20 cellular contexts compared by ENCODE assay signal in the genomic region with DNA sequence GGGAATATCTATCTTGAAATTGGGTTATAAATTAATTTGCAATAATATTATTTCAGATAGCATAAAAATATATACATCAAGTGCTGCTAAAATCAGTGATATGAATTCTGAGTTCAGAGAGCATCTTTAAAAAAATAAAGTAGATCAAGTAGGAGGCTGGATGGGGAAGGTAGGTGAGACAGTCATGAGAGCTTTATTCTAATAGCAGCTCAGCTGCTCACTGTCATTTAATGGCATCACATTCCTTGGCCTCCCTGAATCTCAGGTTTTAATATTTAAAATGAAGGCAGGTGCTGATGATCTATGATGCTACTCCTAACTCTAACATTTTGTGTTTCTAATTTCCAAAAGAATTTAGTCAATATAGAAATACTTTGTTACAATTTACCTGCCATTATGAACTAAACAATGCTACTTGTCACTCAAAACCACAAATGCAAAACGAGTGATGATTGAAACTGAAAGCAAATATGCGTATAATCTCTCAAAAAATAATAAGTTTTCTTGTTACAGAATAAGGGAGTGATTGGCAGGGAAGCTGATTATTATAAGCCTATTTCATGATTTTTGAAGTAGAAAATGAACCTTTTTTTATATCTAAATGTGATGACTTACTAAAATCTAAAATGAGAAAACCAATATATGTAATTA.
DNase-seq lines count a peak whose midpoint lies in the region; ATAC-seq and TF ChIP-seq lines count a peak whose summit lies in the region.
"Had no signal": no experiment of that assay in that cellular context is flagged by ENCODE, and none has a peak within 500 bp of the region (broad histone marks: within the 10 kb centered on the region; RNA-seq: fewer than 3 reads in every experiment).

No MANE protein-coding gene starts in this region.

- no peak overlapping the region for H3K27ac ChIP-seq in thyroid gland
- H3K27ac ChIP-seq: C4-2B, cardiac muscle cell, SJSA1, suprapubic skin had no signal

- H3K4me3 ChIP-seq in thyroid gland (replicated peaks in 1 of 3) = no peak overlapping the region
- H3K4me3 ChIP-seq: cardiac muscle cell, lung, SJSA1, suprapubic skin had no signal

- 83 to 91% methylated on average over 2 of the region's 2 CpGs for WGBS in thyroid gland, 2 donors

- no peaks in the 10 kb centered on the region for H3K9me3 ChIP-seq in thyroid gland
- H3K9me3 ChIP-seq: SJSA1, suprapubic skin had no signal

- no peaks in the 10 kb centered on the region for H3K27me3 ChIP-seq in thyroid gland
- H3K27me3 ChIP-seq: cardiac muscle cell, suprapubic skin had no signal

- no peak for TF ChIP-seq CTCF in thyroid gland (IDR thresholded peaks at IDR 0.05)

- intact Hi-C loops in thyroid gland (cut with DNase I) = no loop called here

- TF ChIP-seq POLR2A in thyroid gland (IDR thresholded peaks at IDR 0.05) = no peak

- H3K4me1 ChIP-seq in thyroid gland = no peaks in the 10 kb centered on the region
- H3K4me1 ChIP-seq: SJSA1, suprapubic skin had no signal

- DNase-seq in KG1 (lab: John Stamatoyannopoulos, UW) (no peak), thyroid gland (no peak), NCI-H2107 (lab: John Stamatoyannopoulos, UW) (no peak), HuH-7 (ENCODE audit: low spot score) (no peak)
- DNase-seq: activated naive CD4-positive, alpha-beta T cell treated with Interleukin-2 at 50 U/mL for 16 hours; activated T-cell treated with anti-CD3 and anti-CD28 coated beads, Interleukin-2, amount 50 U/mL, for 48 hours; kidney; NCI-H1417; NCI-H524; T-helper 1 cell had no signal

- peak; percentile 64 for ATAC-seq in GM18858 (IDR thresholded peaks at IDR 0.05; ENCODE audit: unreplicated experiment)
- ATAC-seq in GM21367 (IDR thresholded peaks at IDR 0.05; ENCODE audit: unreplicated experiment) = peak; percentile 52
- ATAC-seq in HG02852 (IDR thresholded peaks at IDR 0.05; ENCODE audit: unreplicated experiment) = peak; percentile 70
- ATAC-seq in HG03442 (IDR thresholded peaks at IDR 0.05; ENCODE audit: unreplicated experiment) = peak; percentile 75
- ATAC-seq: stimulated activated effector memory CD8-positive, alpha-beta T cell treated with anti-CD3 and anti-CD28 coated beads, Interleukin-12 subunit alpha, Interleukin-12 subunit beta, amount 100 ng/mL, for 72 hours had no signal

- H3K36me3 ChIP-seq in thyroid gland = no peaks in the 10 kb centered on the region
- H3K36me3 ChIP-seq: cardiac muscle cell, SJSA1, suprapubic skin had no signal
